In the genomic region with DNA sequence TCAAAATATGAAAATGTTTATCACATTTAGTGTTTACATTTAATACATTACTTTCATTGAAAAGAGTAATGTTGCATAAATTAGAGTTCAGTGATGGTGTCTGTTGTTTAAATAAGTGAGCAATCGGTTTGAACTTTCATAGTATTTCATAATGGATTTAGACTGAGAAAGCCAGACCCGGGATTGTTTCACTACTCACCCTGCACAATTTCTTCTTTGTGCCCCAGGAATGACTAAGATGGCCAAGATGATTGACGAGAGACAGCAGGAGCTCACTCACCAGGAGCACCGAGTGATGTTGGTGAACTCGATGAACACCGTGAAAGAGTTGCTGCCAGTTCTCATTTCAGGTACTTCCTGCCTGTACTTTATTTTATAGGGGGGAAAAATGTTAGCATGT, we compare ENCODE assay signal across 1 cellular context.
TF ChIP-seq lines count a peak whose summit lies in the region.

No MANE protein-coding gene starts in this region.

TF ChIP-seq in SK-N-SH, 30 proteins besides CTCF, POLR2A, EP300 and RAD21 (continued from another document):
- TF ChIP-seq, protein P1, sequence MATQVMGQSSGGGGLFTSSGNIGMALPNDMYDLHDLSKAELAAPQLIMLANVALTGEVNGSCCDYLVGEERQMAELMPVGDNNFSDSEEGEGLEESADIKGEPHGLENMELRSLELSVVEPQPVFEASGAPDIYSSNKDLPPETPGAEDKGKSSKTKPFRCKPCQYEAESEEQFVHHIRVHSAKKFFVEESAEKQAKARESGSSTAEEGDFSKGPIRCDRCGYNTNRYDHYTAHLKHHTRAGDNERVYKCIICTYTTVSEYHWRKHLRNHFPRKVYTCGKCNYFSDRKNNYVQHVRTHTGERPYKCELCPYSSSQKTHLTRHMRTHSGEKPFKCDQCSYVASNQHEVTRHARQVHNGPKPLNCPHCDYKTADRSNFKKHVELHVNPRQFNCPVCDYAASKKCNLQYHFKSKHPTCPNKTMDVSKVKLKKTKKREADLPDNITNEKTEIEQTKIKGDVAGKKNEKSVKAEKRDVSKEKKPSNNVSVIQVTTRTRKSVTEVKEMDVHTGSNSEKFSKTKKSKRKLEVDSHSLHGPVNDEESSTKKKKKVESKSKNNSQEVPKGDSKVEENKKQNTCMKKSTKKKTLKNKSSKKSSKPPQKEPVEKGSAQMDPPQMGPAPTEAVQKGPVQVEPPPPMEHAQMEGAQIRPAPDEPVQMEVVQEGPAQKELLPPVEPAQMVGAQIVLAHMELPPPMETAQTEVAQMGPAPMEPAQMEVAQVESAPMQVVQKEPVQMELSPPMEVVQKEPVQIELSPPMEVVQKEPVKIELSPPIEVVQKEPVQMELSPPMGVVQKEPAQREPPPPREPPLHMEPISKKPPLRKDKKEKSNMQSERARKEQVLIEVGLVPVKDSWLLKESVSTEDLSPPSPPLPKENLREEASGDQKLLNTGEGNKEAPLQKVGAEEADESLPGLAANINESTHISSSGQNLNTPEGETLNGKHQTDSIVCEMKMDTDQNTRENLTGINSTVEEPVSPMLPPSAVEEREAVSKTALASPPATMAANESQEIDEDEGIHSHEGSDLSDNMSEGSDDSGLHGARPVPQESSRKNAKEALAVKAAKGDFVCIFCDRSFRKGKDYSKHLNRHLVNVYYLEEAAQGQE (IDR thresholded peaks at IDR 0.05; ENCODE audit: low read depth, low read length): no peak
- TF ChIP-seq SIN3A (IDR thresholded peaks at IDR 0.05; ENCODE audit: borderline replicate concordance, low read depth, low read length): no peak
- TF ChIP-seq NRF1 (IDR thresholded peaks at IDR 0.05; ENCODE audit: low read depth, low read length): no peak
